In the genomic region with DNA sequence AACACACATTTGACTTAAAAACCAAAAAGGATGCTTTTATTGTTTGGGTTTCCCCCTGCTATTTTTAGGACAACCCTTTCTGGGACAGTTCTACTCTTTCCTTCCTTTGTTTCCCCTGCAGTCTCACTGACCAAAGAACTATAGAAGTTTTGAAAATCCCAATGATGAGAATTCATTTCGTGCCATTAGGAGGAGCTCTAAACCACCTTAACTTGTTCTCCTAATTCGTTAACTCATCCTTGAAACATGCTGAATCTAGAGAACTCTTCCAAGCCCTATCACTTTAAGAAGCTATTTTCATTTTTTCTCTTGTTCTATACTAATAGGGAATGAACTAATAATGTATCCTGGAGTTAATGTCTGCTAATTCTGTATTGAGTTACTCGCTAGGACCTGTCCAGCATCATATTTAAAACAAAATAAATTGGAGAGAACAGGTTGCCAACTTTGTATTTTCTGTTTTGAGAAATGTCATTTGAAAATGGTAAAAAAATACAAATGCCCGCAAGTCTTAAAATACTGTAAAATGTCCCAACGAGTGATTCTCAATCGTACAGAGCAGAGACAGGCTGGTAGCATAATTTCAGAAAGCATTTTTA, we compare ENCODE assay signal across 8 cellular contexts.
A peak's percentile ranks its signal among the peaks of the same experiment; 100 is the strongest.
DNase-seq lines count a peak whose midpoint lies in the region; ATAC-seq and TF ChIP-seq lines count a peak whose summit lies in the region.

No MANE protein-coding gene starts in this region.

- H3K36me3 Mint-ChIP-seq in osteocyte (ENCODE audit: unreplicated experiment), result peaks cover 25% of the 10 kb centered on the region

- no peak overlapping the region for H3K4me3 Mint-ChIP-seq in osteocyte (ENCODE audit: unreplicated experiment)

- no peak overlapping the region for H3K4me3 ChIP-seq in fibroblast of villous mesenchyme (ENCODE audit: low read depth, low read length)

- peaks cover 2% of the 10 kb centered on the region for H3K4me1 Mint-ChIP-seq in osteocyte (ENCODE audit: unreplicated experiment)

- H3K27ac Mint-ChIP-seq in osteocyte (ENCODE audit: unreplicated experiment), result no peak overlapping the region

- H3K9me3 Mint-ChIP-seq in osteocyte (ENCODE audit: unreplicated experiment), result no peaks in the 10 kb centered on the region

- no peak for ATAC-seq in HG02870 (IDR thresholded peaks at IDR 0.05; ENCODE audit: unreplicated experiment)

- DNase-seq in GF-D8 (lab: John Stamatoyannopoulos, UW) (peak; percentile 7), LHCN-M2 (ENCODE audit: low read depth) (peak; percentile 51), SW480 (ENCODE audit: low spot score) (peak; percentile 60), fibroblast of villous mesenchyme (ENCODE audit: low read depth) (peak; percentile 59), osteocyte (ENCODE audit: extremely low spot score, unreplicated experiment) (no peak), NCI-H2029 (lab: John Stamatoyannopoulos, UW) (no peak), islet precursor cell (no peak)

- peak; percentile 70 for TF ChIP-seq CTCF in fibroblast of villous mesenchyme (IDR thresholded peaks at IDR 0.05; ENCODE audit: insufficient read depth, low read depth, low read length)
- peak; percentile 77 for TF ChIP-seq CTCF in osteocyte (IDR thresholded peaks at IDR 0.05)

- H3K27me3 Mint-ChIP-seq in osteocyte (ENCODE audit: unreplicated experiment), result no peaks in the 10 kb centered on the region

Comparison
In these comparisons a context has a peak if more than half of its experiments do, and no peak if none do; other contexts are left out.
1. DNase-seq: peak in GF-D8 (single experiment), LHCN-M2 (single experiment), SW480 (single experiment) and fibroblast of villous mesenchyme (single experiment); none in osteocyte (single experiment), NCI-H2029 (single experiment) and islet precursor cell (single experiment).